ENCODE assay signal across 8 cellular contexts in genomic region chr17:17055286-17056166, GRCh38. TPM values are rescaled to one million over a fixed set of nuclear protein-coding genes. Genes with fewer than 3 reads are reported as not detected.
DNase-seq lines count a peak whose midpoint lies in the region; ATAC-seq and TF ChIP-seq lines count a peak whose summit lies in the region.

No MANE protein-coding gene starts in this region.

- no peak overlapping the region for H3K9ac ChIP-seq in Karpas-422 (ENCODE audit: low read length)

- no peaks in the 10 kb centered on the region for H3K9me3 Mint-ChIP-seq in activated naive CD4-positive, alpha-beta T cell treated with anti-CD3 and anti-CD28 coated beads, Interleukin-2, amount 10 ng/mL, durations not matched to agents 7 days and 5 days
- H3K9me3 Mint-ChIP-seq in activated naive CD4-positive, alpha-beta T cell treated with anti-CD3 and anti-CD28 coated beads, Interleukin-2, amount 50 U/mL, for 72 hours: no peaks in the 10 kb centered on the region
- no peaks in the 10 kb centered on the region for H3K9me3 Mint-ChIP-seq in nephron

- peaks cover 3% of the 10 kb centered on the region for H3K36me3 Mint-ChIP-seq in activated naive CD4-positive, alpha-beta T cell treated with anti-CD3 and anti-CD28 coated beads, Interleukin-2, amount 10 ng/mL, durations not matched to agents 7 days and 5 days
- no peaks in the 10 kb centered on the region for H3K36me3 Mint-ChIP-seq in activated naive CD4-positive, alpha-beta T cell treated with anti-CD3 and anti-CD28 coated beads, Interleukin-2, amount 50 U/mL, for 72 hours
- peaks cover 4% of the 10 kb centered on the region for H3K36me3 Mint-ChIP-seq in nephron (ENCODE audit: low read depth)

- 65 to 74% methylated on average over 16 of the region's 16 CpGs for WGBS in esophagus, 2 donors

- CTCF ChIA-PET in activated naive CD4-positive, alpha-beta T cell treated with anti-CD3 and anti-CD28 coated beads, Interleukin-2, amount 10 ng/mL, durations not matched to agents 7 days and 5 days (lab: Charles Lee): no interaction called here

- H3K4me3 ChIP-seq in esophagus (ENCODE audit: low read depth in 1 of 2, low read length in 2 of 2) (no peak overlapping the region), Karpas-422 (ENCODE audit: low read length) (no peak overlapping the region)

- no peaks in the 10 kb centered on the region for H3K9me3 ChIP-seq in esophagus (ENCODE audit: control insufficient read depth in 2 of 2, insufficient read depth in 1 of 2, low read depth in 1 of 2, low read length in 1 of 2)
- no peaks in the 10 kb centered on the region for H3K9me3 ChIP-seq in Karpas-422 (ENCODE audit: low read length)

- H3K27me3 ChIP-seq in esophagus (ENCODE audit: control insufficient read depth in 1 of 2, insufficient read depth in 2 of 2, low read length in 2 of 2): no peaks in the 10 kb centered on the region
- H3K27me3 ChIP-seq in Karpas-422 (ENCODE audit: low read length): no peaks in the 10 kb centered on the region

- no peak overlapping the region for H3K4me3 Mint-ChIP-seq in activated naive CD4-positive, alpha-beta T cell treated with anti-CD3 and anti-CD28 coated beads, Interleukin-2, amount 10 ng/mL, durations not matched to agents 7 days and 5 days
- H3K4me3 Mint-ChIP-seq in nephron: no peak overlapping the region

- H3K27ac Mint-ChIP-seq in activated naive CD4-positive, alpha-beta T cell treated with anti-CD3 and anti-CD28 coated beads, Interleukin-2, amount 10 ng/mL, durations not matched to agents 7 days and 5 days: no peak overlapping the region
- no peak overlapping the region for H3K27ac Mint-ChIP-seq in activated naive CD4-positive, alpha-beta T cell treated with anti-CD3 and anti-CD28 coated beads, Interleukin-2, amount 50 U/mL, for 72 hours
- peak overlapping the region in 2 of 3 experiments; percentile 35 to 39 for H3K27ac Mint-ChIP-seq in nephron

- no peak for ATAC-seq in activated naive CD4-positive, alpha-beta T cell treated with anti-CD3 and anti-CD28 coated beads, Interleukin-2, amount 50 U/mL, for 72 hours
- no peak for ATAC-seq in HG03039 (IDR thresholded peaks at IDR 0.05; ENCODE audit: unreplicated experiment)

- H3K27ac ChIP-seq in esophagus (ENCODE audit: low read depth in 2 of 2, low read length in 1 of 2) (peak overlapping the region; percentile 86 to 91), Karpas-422 (ENCODE audit: low read length) (no peak overlapping the region)

- no peaks in the 10 kb centered on the region for H3K9me2 ChIP-seq in Karpas-422 (replicated peaks; ENCODE audit: insufficient read depth, low read length)

- no peaks in the 10 kb centered on the region for H3K79me2 ChIP-seq in Karpas-422 (ENCODE audit: low read length)

- peak; percentile 16 for DNase-seq in activated naive CD4-positive, alpha-beta T cell treated with anti-CD3 and anti-CD28 coated beads, Interleukin-2, amount 10 ng/mL, durations not matched to agents 7 days and 5 days
- no peak for DNase-seq in activated naive CD4-positive, alpha-beta T cell treated with anti-CD3 and anti-CD28 coated beads, Interleukin-2, amount 50 U/mL, for 72 hours (ENCODE audit: low spot score in 2 of 2)
- no peak for DNase-seq in stimulated activated CD4-positive, alpha-beta T cell treated with anti-CD3 and anti-CD28 coated beads, Interleukin-2, amount 100 ng/mL, for 48 hours
- DNase-seq in effector CD8-positive, alpha-beta T cell (lab: John Stamatoyannopoulos, UW): no peak
- no peak for DNase-seq in Karpas-422

- H3K4me1 ChIP-seq in esophagus (ENCODE audit: control insufficient read depth in 2 of 2, insufficient read depth in 2 of 2, low read length in 1 of 2) (peaks cover 37 to 43% of the 10 kb centered on the region in 2 donors), Karpas-422 (ENCODE audit: low read length) (peaks cover 5% of the 10 kb centered on the region; the same call in 1 of the 2 replicates)

- peaks cover 32% of the 10 kb centered on the region for H3K4me1 Mint-ChIP-seq in activated naive CD4-positive, alpha-beta T cell treated with anti-CD3 and anti-CD28 coated beads, Interleukin-2, amount 10 ng/mL, durations not matched to agents 7 days and 5 days
- H3K4me1 Mint-ChIP-seq in nephron: peaks cover 73% of the 10 kb centered on the region

- H3K4me2 ChIP-seq in Karpas-422 (ENCODE audit: low read depth, low read length, poor library complexity, severe bottlenecking): no peak overlapping the region

- H4K20me1 ChIP-seq in Karpas-422 (ENCODE audit: insufficient read depth, low read depth, low read length): peaks cover 79% of the 10 kb centered on the region

- H3K36me3 ChIP-seq in esophagus (ENCODE audit: control insufficient read depth in 2 of 2, insufficient read depth in 2 of 2, low read length in 1 of 2): peaks cover 0 to 11% of the 10 kb centered on the region in 2 donors
- no peaks in the 10 kb centered on the region for H3K36me3 ChIP-seq in Karpas-422 (ENCODE audit: insufficient read depth, low read length)

- H3K27me3 Mint-ChIP-seq in activated naive CD4-positive, alpha-beta T cell treated with anti-CD3 and anti-CD28 coated beads, Interleukin-2, amount 10 ng/mL, durations not matched to agents 7 days and 5 days: no peaks in the 10 kb centered on the region
- H3K27me3 Mint-ChIP-seq in nephron (ENCODE audit: low read depth): no peaks in the 10 kb centered on the region

- no peak for TF ChIP-seq CTCF in nephron (IDR thresholded peaks at IDR 0.05; ENCODE audit: unreplicated experiment in 3 of 3)

- no peak overlapping the region for H2AFZ ChIP-seq in Karpas-422 (ENCODE audit: low read length)

RNA-seq across cellular contexts. Expression of gene MPRIP, which starts 13.3 kb away (rescaled TPM):
- 100 to 1,000 TPM in 1 of 2 donors, 10 to 100 TPM in 1; 67.4 to 134 TPM for total RNA-seq in activated naive CD4-positive, alpha-beta T cell treated with anti-CD3 and anti-CD28 coated beads, Interleukin-2, amount 50 U/mL, for 72 hours
- 100 to 1,000 TPM; 122 to 226 TPM for polyA plus RNA-seq in esophagus
- total RNA-seq in Karpas-422 (2014; rRNA removed; shearing (Covaris generic); ENCODE audit: low replicate concordance): 44.1 and 49.3 TPM in 2 replicates

Comparison
In these comparisons a context has a peak if more than half of its experiments do, and no peak if none do; other contexts are left out.
1. H3K27ac Mint-ChIP-seq: peak in nephron (2 of 3); none in activated naive CD4-positive, alpha-beta T cell treated with anti-CD3 and anti-CD28 coated beads, Interleukin-2, amount 10 ng/mL, durations not matched to agents 7 days and 5 days (single experiment) and activated naive CD4-positive, alpha-beta T cell treated with anti-CD3 and anti-CD28 coated beads, Interleukin-2, amount 50 U/mL, for 72 hours (0 of 2).